In genomic region chr6:5260661-5261544, GRCh38 we compare ENCODE assay signal across 8 cellular contexts. TPM values are rescaled to one million over a fixed set of nuclear protein-coding genes. Genes with fewer than 3 reads are reported as not detected.
DNase-seq lines count a peak whose midpoint lies in the region; ATAC-seq and TF ChIP-seq lines count a peak whose summit lies in the region.

TSS of gene FARS2 (plus strand) at chr6:5261513.
TSS of gene LYRM4 (minus strand) at chr6:5260950. CDS start at chr6:5260733, 217 bp downstream.

- peak within 1 kb of the TSS; percentile 90 for H3K27ac ChIP-seq in colonic mucosa

- intact Hi-C loops in activated CD4-positive, alpha-beta T cell treated with anti-CD3 and anti-CD28 coated beads, Interleukin-2, amount 10 ng/mL, durations not matched to agents 24 days and 14 days (cut with micrococcal nuclease): loop anchor here (1.0 to 5.0 kb wide), 9 partner anchors 19 to 484 kb away; partner anchors contain the start of genes CDYL and RPP40
- intact Hi-C loops in colonic mucosa (cut with DNase I) (no loop called here), left colon (cut with DNase I, micrococcal nuclease) (no loop called here)

- peak; percentile 59 for ATAC-seq in HG03457 (IDR thresholded peaks at IDR 0.05; ENCODE audit: unreplicated experiment)
- ATAC-seq in left colon: peak; percentile 94

- no peaks in the 10 kb centered on the region for H3K9me3 Mint-ChIP-seq in activated CD4-positive, alpha-beta T cell treated with anti-CD3 and anti-CD28 coated beads, Interleukin-2, amount 10 ng/mL, durations not matched to agents 24 days and 14 days

- H3K27me3 ChIP-seq in BE2C: no peaks in the 10 kb centered on the region
- no peaks in the 10 kb centered on the region for H3K27me3 ChIP-seq in colonic mucosa

- H3K27ac Mint-ChIP-seq in activated CD4-positive, alpha-beta T cell treated with anti-CD3 and anti-CD28 coated beads, Interleukin-2, amount 10 ng/mL, durations not matched to agents 24 days and 14 days: peak within 1 kb of the TSS; percentile 100

- DNase-seq in BE2C (peak; percentile 92), GM19240 (ENCODE audit: insufficient read length, low spot score) (peak; percentile 58), NCI-H526 (lab: John Stamatoyannopoulos, UW) (peak; percentile 77 to 92), colonic mucosa (peak; percentile 88), left colon (peak; percentile 81 to 93)
- DNase-seq in activated CD4-positive, alpha-beta T cell treated with anti-CD3 and anti-CD28 coated beads, Interleukin-2, amount 10 ng/mL, durations not matched to agents 24 days and 14 days: peak; percentile 98
- peak; percentile 87 to 90 for DNase-seq in stimulated activated CD4-positive, alpha-beta T cell treated with anti-CD3 and anti-CD28 coated beads, Interleukin-1b, Interleukin-23, amount 100 ng/mL, for 4 hours (ENCODE audit: low read depth in 2 of 2)

- peaks cover 36% of the 10 kb centered on the region for H3K4me1 Mint-ChIP-seq in activated CD4-positive, alpha-beta T cell treated with anti-CD3 and anti-CD28 coated beads, Interleukin-2, amount 10 ng/mL, durations not matched to agents 24 days and 14 days

- TF ChIP-seq CTCF in BE2C (IDR thresholded peaks at IDR 0.05; ENCODE audit: low read depth, low read length) (no peak), colonic mucosa (IDR thresholded peaks at IDR 0.05) (no peak)

- H3K36me3 ChIP-seq in BE2C: peaks cover 3% of the 10 kb centered on the region; the same call in 1 of the 2 replicates
- no peaks in the 10 kb centered on the region for H3K36me3 ChIP-seq in colonic mucosa

- H3K36me3 Mint-ChIP-seq in activated CD4-positive, alpha-beta T cell treated with anti-CD3 and anti-CD28 coated beads, Interleukin-2, amount 10 ng/mL, durations not matched to agents 24 days and 14 days (ENCODE audit: low read depth): peaks cover 17% of the 10 kb centered on the region

- H3K4me3 ChIP-seq in BE2C (ENCODE audit: low read depth, low read length): peak within 1 kb of the TSS; percentile 97
- H3K4me3 ChIP-seq in colonic mucosa: peak within 1 kb of the TSS; percentile 69

- no peaks in the 10 kb centered on the region for H3K9me3 ChIP-seq in BE2C
- H3K9me3 ChIP-seq in colonic mucosa: no peaks in the 10 kb centered on the region

- H3K27me3 Mint-ChIP-seq in activated CD4-positive, alpha-beta T cell treated with anti-CD3 and anti-CD28 coated beads, Interleukin-2, amount 10 ng/mL, durations not matched to agents 24 days and 14 days: no peaks in the 10 kb centered on the region

- H3K4me1 ChIP-seq in BE2C (no peaks in the 10 kb centered on the region), colonic mucosa (no peaks in the 10 kb centered on the region)

- H3K9ac ChIP-seq in colonic mucosa (ENCODE audit: low read depth in 2 of 2, low read length in 2 of 2): peak within 1 kb of the TSS; percentile 71 to 84

- peak within 1 kb of the TSS; percentile 89 for H3K4me3 Mint-ChIP-seq in activated CD4-positive, alpha-beta T cell treated with anti-CD3 and anti-CD28 coated beads, Interleukin-2, amount 10 ng/mL, durations not matched to agents 24 days and 14 days

RNA-seq across cellular contexts. Expression of gene FARS2, which starts in this region (rescaled TPM):
- polyA plus RNA-seq in BE2C (2012; ENCODE audit: insufficient read depth, insufficient read length, low read depth): 14.3 TPM
- total RNA-seq in activated CD4-positive, alpha-beta T cell treated with anti-CD3 and anti-CD28 coated beads, Interleukin-2, amount 10 ng/mL, durations not matched to agents 24 days and 14 days: 21.5 and 24.7 TPM in 2 replicates
- total RNA-seq in colonic mucosa (10 to 100 TPM; 14.7 to 23.0 TPM), left colon (10 to 100 TPM; 15.4 to 15.7 TPM)

RNA-seq across cellular contexts. Expression of gene LYRM4, which starts in this region (rescaled TPM):
- polyA plus RNA-seq in BE2C (2012; ENCODE audit: insufficient read depth, insufficient read length, low read depth): 41.9 TPM
- 49.4 and 50.3 TPM in 2 replicates for total RNA-seq in activated CD4-positive, alpha-beta T cell treated with anti-CD3 and anti-CD28 coated beads, Interleukin-2, amount 10 ng/mL, durations not matched to agents 24 days and 14 days
- 10 to 100 TPM; 14.0 to 17.4 TPM for total RNA-seq in colonic mucosa
- total RNA-seq in left colon: 10 to 100 TPM; 12.1 to 12.5 TPM

Comparison
In these comparisons a context has a peak if more than half of its experiments do, and no peak if none do; other contexts are left out.
1. Peak in every context shown above with its lines: DNase-seq, ATAC-seq, H3K4me3 ChIP-seq and H3K27ac ChIP-seq.